8 cellular contexts compared by ENCODE assay signal in genomic region chr5:35617435-35618296, GRCh38. TPM values are rescaled to one million over a fixed set of nuclear protein-coding genes. Genes with fewer than 3 reads are reported as not detected.
DNase-seq lines count a peak whose midpoint lies in the region; ATAC-seq and TF ChIP-seq lines count a peak whose summit lies in the region.

Gene SPEF2 (plus strand): TSS chr5:35617863. CDS start chr5:35617998, 135 bp downstream.

- no peaks in the 10 kb centered on the region for H3K27me3 ChIP-seq in GM06990 (replicated peaks; ENCODE audit: control insufficient read depth, insufficient read depth, low read length)
- no peaks in the 10 kb centered on the region for H3K27me3 ChIP-seq in kidney epithelial cell (ENCODE audit: control insufficient read depth, insufficient read depth, low read length)

- H3K36me3 ChIP-seq in GM06990 (ENCODE audit: control insufficient read depth, insufficient read depth, low read length) (no peaks in the 10 kb centered on the region), kidney epithelial cell (ENCODE audit: control insufficient read depth, insufficient read depth, low read length) (no peaks in the 10 kb centered on the region)

- TF ChIP-seq CTCF in GM06990 (IDR thresholded peaks at IDR 0.05; ENCODE audit: insufficient read depth, low read length, poor library complexity, severe bottlenecking), result peak; percentile 56
- TF ChIP-seq CTCF in choroid plexus epithelial cell (conservative IDR thresholded peaks at IDR 0.05; ENCODE audit: low read depth, low read length), result peak; percentile 92
- TF ChIP-seq CTCF in kidney epithelial cell (IDR thresholded peaks at IDR 0.05; ENCODE audit: insufficient read depth, low read length, poor library complexity, severe bottlenecking), result peak; percentile 91

- peak; percentile 93 for ATAC-seq in HG02642 (IDR thresholded peaks at IDR 0.05; ENCODE audit: poor library complexity, unreplicated experiment)

- no peak within 1 kb of the TSS; the same call in 1 of the 2 replicates for H3K4me3 ChIP-seq in GM06990 (replicated peaks; ENCODE audit: low read depth, low read length)
- H3K4me3 ChIP-seq in choroid plexus epithelial cell (ENCODE audit: low read depth, low read length), result peak within 1 kb of the TSS; percentile 80
- H3K4me3 ChIP-seq in kidney epithelial cell (ENCODE audit: low read depth, low read length), result peak within 1 kb of the TSS; percentile 83

- peak; percentile 59 for DNase-seq in GM06990 (ENCODE audit: extremely low read depth, insufficient read length)
- DNase-seq in NCI-H2107 treated with DMSO at 0.1 percent for 48 hours (lab: John Stamatoyannopoulos, UW; ENCODE audit: unreplicated experiment), result peak; percentile 18
- peak; percentile 61 for DNase-seq in activated CD4-positive, alpha-beta T cell treated with anti-CD3 and anti-CD28 coated beads for 1 hour
- DNase-seq in choroid plexus epithelial cell (ENCODE audit: low read depth), result peak; percentile 93
- peak; percentile 81 for DNase-seq in kidney epithelial cell (ENCODE audit: low read depth)
- peak; percentile 39 to 64 for DNase-seq in stimulated activated CD4-positive, alpha-beta T cell treated with anti-CD3 and anti-CD28 coated beads, Interleukin-15, amount 100 ng/mL, for 1 hour (ENCODE audit: low read depth in 1 of 2, low spot score in 1 of 2)
- no peak for DNase-seq in NCI-H187 (lab: John Stamatoyannopoulos, UW)

RNA-seq across cellular contexts. Expression of gene SPEF2, which starts in this region (rescaled TPM):
- total RNA-seq in kidney epithelial cell, result 3.2 and 3.6 TPM in 2 replicates

Comparison
In these comparisons a context has a peak if more than half of its experiments do, and no peak if none do; other contexts are left out.
1. DNase-seq: peak in GM06990 (single experiment), NCI-H2107 treated with DMSO at 0.1 percent for 48 hours (single experiment), activated CD4-positive, alpha-beta T cell treated with anti-CD3 and anti-CD28 coated beads for 1 hour (single experiment), choroid plexus epithelial cell (single experiment), kidney epithelial cell (single experiment) and stimulated activated CD4-positive, alpha-beta T cell treated with anti-CD3 and anti-CD28 coated beads, Interleukin-15, amount 100 ng/mL, for 1 hour (2 of 2); none in NCI-H187 (0 of 2).
2. Peak in every context shown above with its lines, with median percentiles within 50 percentile points of each other: CTCF ChIP-seq.